Comparison of ENCODE assay signal across 11 cellular contexts in the genomic region with DNA sequence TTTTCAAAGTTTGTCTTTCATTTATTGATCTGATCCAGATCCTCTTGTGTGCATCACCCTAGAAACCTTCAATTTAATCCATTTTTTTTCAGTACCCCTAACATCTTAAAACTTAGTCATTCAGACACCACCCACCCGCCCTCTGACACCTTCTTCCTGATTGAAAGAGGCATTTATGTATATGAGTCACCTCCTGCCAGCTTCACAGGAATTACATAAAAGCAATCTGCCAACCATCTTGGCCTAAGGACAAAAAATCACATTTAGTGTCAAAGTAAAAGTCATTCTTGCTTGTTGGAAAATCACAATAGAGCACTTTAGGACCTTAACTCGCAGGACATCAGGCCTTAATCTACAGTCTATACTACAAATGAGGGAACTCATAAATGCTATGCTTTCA. TPM values are rescaled to one million over a fixed set of nuclear protein-coding genes. Genes with fewer than 3 reads are reported as not detected.
DNase-seq lines count a peak whose midpoint lies in the region; ATAC-seq and TF ChIP-seq lines count a peak whose summit lies in the region.
"Had no signal": no experiment of that assay in that cellular context is flagged by ENCODE, and none has a peak within 500 bp of the region (broad histone marks: within the 10 kb centered on the region; RNA-seq: fewer than 3 reads in every experiment).

No MANE protein-coding gene starts in this region.

- H3K9me3 ChIP-seq in DND-41 (ENCODE audit: insufficient read depth, low read length, severe bottlenecking) = no peaks in the 10 kb centered on the region
- no peaks in the 10 kb centered on the region for H3K9me3 ChIP-seq in mammary epithelial cell (replicated peaks; ENCODE audit: insufficient read depth, low read length)
- H3K9me3 ChIP-seq: left ventricle myocardium inferior, upper lobe of left lung had no signal

- H2AK5ac ChIP-seq in mesendoderm (ENCODE audit: low read length) = no peak overlapping the region

- H3K4me2 ChIP-seq in DND-41 (ENCODE audit: insufficient read depth, low read length) (no peak overlapping the region), mammary epithelial cell (ENCODE audit: insufficient read depth, low read depth, low read length) (no peak overlapping the region), mesendoderm (ENCODE audit: low read length) (no peak overlapping the region)

- H3K79me2 ChIP-seq in DND-41 (ENCODE audit: insufficient read depth, low read length) = peaks cover 85% of the 10 kb centered on the region
- H3K79me2 ChIP-seq in mammary epithelial cell (ENCODE audit: insufficient read depth, low read length) = no peaks in the 10 kb centered on the region
- H3K79me2 ChIP-seq in mesendoderm (ENCODE audit: control insufficient read depth, insufficient read depth, low read length) = no peaks in the 10 kb centered on the region

- H3K4ac ChIP-seq in mesendoderm (ENCODE audit: low read depth, low read length) = no peak overlapping the region

- no peak overlapping the region for H3K18ac ChIP-seq in mesendoderm (ENCODE audit: low read length)

- H3K36me3 ChIP-seq in DND-41 (ENCODE audit: insufficient read depth, low read length) = peaks cover 37% of the 10 kb centered on the region
- no peaks in the 10 kb centered on the region for H3K36me3 ChIP-seq in mammary epithelial cell (ENCODE audit: insufficient read depth, low read length)
- no peaks in the 10 kb centered on the region for H3K36me3 ChIP-seq in mesendoderm (ENCODE audit: control insufficient read depth, insufficient read depth, low read length)
- H3K36me3 ChIP-seq: left ventricle myocardium inferior, upper lobe of left lung had no signal

- H2AFZ ChIP-seq in DND-41 (ENCODE audit: low read depth, low read length) (no peak overlapping the region), mammary epithelial cell (ENCODE audit: low read depth, low read length) (peak overlapping the region; percentile 11)

- 15% methylated on average over 2 of the region's 2 CpGs for WGBS in mammary epithelial cell (ENCODE audit: low coverage, missing lambda C conversion rate)
- WGBS in mesendoderm (ENCODE audit: extremely low coverage, insufficient coverage, low lambda C conversion rate) = no CpG with 5 or more reads among the region's 2 CpGs

- no peak for DNase-seq in DND-41
- peak; percentile 89 for DNase-seq in HT1080 (ENCODE audit: low read depth)
- peak; percentile 49 for DNase-seq in mammary epithelial cell
- peak; percentile 80 for DNase-seq in mesendoderm
- DNase-seq in SHP77 treated with DMSO at 0.1 percent for 48 hours (lab: John Stamatoyannopoulos, UW) = no peak
- DNase-seq: activated CD4-positive, alpha-beta T cell treated with anti-CD3 and anti-CD28 coated beads for 1 hour; left ventricle myocardium inferior; upper lobe of left lung had no signal

- H2BK120ac ChIP-seq in mesendoderm (ENCODE audit: low read depth, low read length) = no peak overlapping the region

- no peaks in the 10 kb centered on the region for H3K79me1 ChIP-seq in mesendoderm (ENCODE audit: low read length)

- no peak overlapping the region for H3K56ac ChIP-seq in mesendoderm (ENCODE audit: low read length)

- no peak overlapping the region for H4K8ac ChIP-seq in mesendoderm (ENCODE audit: low read depth, low read length)

- CTCF ChIA-PET in mammary epithelial cell (lab: Charles Lee; ENCODE audit: low non-redundant PET) = no interaction called here

- H3K23ac ChIP-seq in mesendoderm (ENCODE audit: low read length) = no peak overlapping the region

- dilution Hi-C loops in mammary epithelial cell (cut with HindIII; ENCODE audit: low sequenced_read_pairs) = no loop called here

- in situ Hi-C loops in mammary epithelial cell (cut with MboI; ENCODE audit: low sequenced_read_pairs in 2 of 2) = no loop called here

- H3K27me3 ChIP-seq in DND-41 (ENCODE audit: insufficient read depth, low read length, poor library complexity) = no peaks in the 10 kb centered on the region
- H3K27me3 ChIP-seq in mammary epithelial cell (ENCODE audit: insufficient read depth, low read length) = no peaks in the 10 kb centered on the region
- H3K27me3 ChIP-seq in mesendoderm (ENCODE audit: insufficient read depth, low read length, poor library complexity) = no peaks in the 10 kb centered on the region
- H3K27me3 ChIP-seq: upper lobe of left lung had no signal

- H3K27ac ChIP-seq in DND-41 (ENCODE audit: low read length) = 0 out of 2 replicates have a peak overlapping the region, but pooled peaks have one; percentile 6
- H3K27ac ChIP-seq in mammary epithelial cell (ENCODE audit: insufficient read depth, low read depth, low read length) = no peak overlapping the region
- H3K27ac ChIP-seq in mesendoderm (ENCODE audit: low read depth, low read length) = no peak overlapping the region
- H3K27ac ChIP-seq: left ventricle myocardium inferior, upper lobe of left lung had no signal

- TF ChIP-seq CTCF in DND-41 (IDR thresholded peaks at IDR 0.05; ENCODE audit: borderline replicate concordance, extremely low read depth, low read length, poor library complexity, severe bottlenecking) = no peak
- no peak for TF ChIP-seq CTCF in mammary epithelial cell (conservative IDR thresholded peaks at IDR 0.05 in 1 of 2, IDR thresholded peaks at IDR 0.05 in 1 of 2; ENCODE audit: extremely low read depth in 1 of 2, insufficient read depth in 1 of 2, low read depth in 1 of 2, low read length in 2 of 2)

- no TSS peak for BruUV-seq in mammary epithelial cell (replicated peaks; lab: Mats Ljungman, UMichigan)

- peak; percentile 61; the same call in 2 of the 3 replicates for ATAC-seq in DND-41 (ENCODE audit: insufficient read depth, low read depth)
- no peak for ATAC-seq in GM19463 (IDR thresholded peaks at IDR 0.05; ENCODE audit: unreplicated experiment)
- no peak for ATAC-seq in GM18909 (IDR thresholded peaks at IDR 0.05; ENCODE audit: poor library complexity, unreplicated experiment)
- ATAC-seq in HG03175 (IDR thresholded peaks at IDR 0.05; ENCODE audit: unreplicated experiment) = no peak

- H3K4me3 ChIP-seq in DND-41 (ENCODE audit: low read depth in 1 of 2, low read length in 2 of 2) = no peak overlapping the region
- H3K4me3 ChIP-seq in mammary epithelial cell (replicated peaks in 1 of 3; ENCODE audit: insufficient read depth in 1 of 3, low read depth in 2 of 3, low read length in 3 of 3) = no peak overlapping the region
- H3K4me3 ChIP-seq in mesendoderm (ENCODE audit: low read length) = no peak overlapping the region
- H3K4me3 ChIP-seq: left ventricle myocardium inferior, upper lobe of left lung had no signal

- H3K4me1 ChIP-seq in DND-41 (ENCODE audit: insufficient read depth, low read length) (no peaks in the 10 kb centered on the region), mammary epithelial cell (ENCODE audit: insufficient read depth, low read length) (peaks cover 4% of the 10 kb centered on the region), mesendoderm (ENCODE audit: control insufficient read depth, low read depth, low read length) (peaks cover 2% of the 10 kb centered on the region)
- H3K4me1 ChIP-seq: left ventricle myocardium inferior, upper lobe of left lung had no signal

- H2BK15ac ChIP-seq in mesendoderm (replicated peaks; ENCODE audit: low read depth) = no peak overlapping the region

- H4K5ac ChIP-seq in mesendoderm (ENCODE audit: low read length) = no peak overlapping the region

- H4K20me1 ChIP-seq in DND-41 (ENCODE audit: insufficient read depth, low read length) (no peaks in the 10 kb centered on the region), mammary epithelial cell (ENCODE audit: insufficient read depth, low read length) (no peaks in the 10 kb centered on the region)

- intact Hi-C loops in mammary epithelial cell (cut with micrococcal nuclease) = no loop called here

- H3K9ac ChIP-seq in DND-41 (ENCODE audit: low read depth, low read length) (no peak overlapping the region), mammary epithelial cell (ENCODE audit: insufficient read depth, low read length) (no peak overlapping the region), mesendoderm (ENCODE audit: low read length) (no peak overlapping the region)

- no peak overlapping the region for H2BK5ac ChIP-seq in mesendoderm (ENCODE audit: low read length)

RNA-seq across cellular contexts. Expression of gene NDST3, which starts 52.0 kb away (rescaled TPM):
- total RNA-seq in HT1080 (2014; rRNA removed; shearing (Covaris generic)) = 0.59 and 0.60 TPM in 2 replicates
- 0.09 and 0.10 TPM in 2 replicates for polyA plus RNA-seq in HT1080 (2015; cell fraction: cytosol; rRNA removed)
- polyA plus RNA-seq in HT1080 (2015; cell fraction: nucleus; rRNA removed) = 0.07 and 0.12 TPM in 2 replicates
- total RNA-seq in mammary epithelial cell = not detected
- polyA plus RNA-seq in mammary epithelial cell = not detected
- polyA minus RNA-seq in mammary epithelial cell = not detected
- 3.6 TPM for polyA plus RNA-seq in mesendoderm (2013, experiment 1 of 2)
- 3.3 TPM for polyA plus RNA-seq in mesendoderm (2013, experiment 2 of 2)
- total RNA-seq: left ventricle myocardium inferior had no signal

Comparison
In these comparisons a context has a peak if more than half of its experiments do, and no peak if none do; other contexts are left out.
1. DNase-seq: peak in HT1080 (single experiment), mammary epithelial cell (single experiment) and mesendoderm (single experiment); none in DND-41 (single experiment) and SHP77 treated with DMSO at 0.1 percent for 48 hours (single experiment).